ENCODE assay signal across 26 cellular contexts in genomic region chrX:39995457-39995856, GRCh38.
"Had no signal": no experiment of that assay in that cellular context is flagged by ENCODE, and none has a peak within 500 bp of the region (broad histone marks: within the 10 kb centered on the region; RNA-seq: fewer than 3 reads in every experiment).

No MANE protein-coding gene starts in this region.

- FAIRE-seq: colon, endothelial cell of umbilical vein, islet of Langerhans, keratinocyte had no signal

- DNase-seq: dermis blood vessel endothelial cell; dorsolateral prefrontal cortex; effector CD4-positive, alpha-beta T cell; effector memory CD4-positive, alpha-beta T cell; erythroblast; esophagus squamous epithelium; foreskin fibroblast; foreskin melanocyte; heart left ventricle; hippocampal formation; left cardiac atrium; left lung; left ventricle myocardium superior; lower lobe of right lung; mesenchymal stem cell; mucosa of descending colon; naive B cell had no signal

- H3K9me3 ChIP-seq: esophagus squamous epithelium, gastroesophageal sphincter, heart left ventricle, left lung, lower lobe of right lung, mucosa of descending colon had no signal

- H3K27me3 ChIP-seq: esophagus squamous epithelium, gastroesophageal sphincter, heart left ventricle, left lung had no signal

- H3K27ac ChIP-seq: coronary artery, dorsolateral prefrontal cortex, epithelial cell of prostate, esophagus squamous epithelium, gastroesophageal sphincter, heart left ventricle, left lung, lower lobe of right lung had no signal

- H3K4me3 Mint-ChIP-seq: mesothelial cell of epicardium, naive B cell had no signal

- H3K4me1 Mint-ChIP-seq: mesothelial cell of epicardium, naive B cell had no signal

- ATAC-seq: esophagus mucosa, gastroesophageal sphincter, heart left ventricle, left cardiac atrium, left lung, left ventricle myocardium superior, lower lobe of right lung, mucosa of descending colon had no signal

- H3K9me3 Mint-ChIP-seq: naive B cell had no signal

- H3K27ac Mint-ChIP-seq: mesothelial cell of epicardium, naive B cell had no signal

- H3K4me3 ChIP-seq: coronary artery, dorsolateral prefrontal cortex, esophagus squamous epithelium, gastroesophageal sphincter, heart left ventricle, left lung, lower lobe of right lung, mucosa of descending colon had no signal

- H3K4me1 ChIP-seq: esophagus squamous epithelium, gastroesophageal sphincter, heart left ventricle, left lung, lower lobe of right lung had no signal

- H3K36me3 ChIP-seq: esophagus squamous epithelium, gastroesophageal sphincter, heart left ventricle, left lung, lower lobe of right lung had no signal

- H3K36me3 Mint-ChIP-seq: mesothelial cell of epicardium had no signal
